8 cellular contexts compared by ENCODE assay signal in the genomic region with DNA sequence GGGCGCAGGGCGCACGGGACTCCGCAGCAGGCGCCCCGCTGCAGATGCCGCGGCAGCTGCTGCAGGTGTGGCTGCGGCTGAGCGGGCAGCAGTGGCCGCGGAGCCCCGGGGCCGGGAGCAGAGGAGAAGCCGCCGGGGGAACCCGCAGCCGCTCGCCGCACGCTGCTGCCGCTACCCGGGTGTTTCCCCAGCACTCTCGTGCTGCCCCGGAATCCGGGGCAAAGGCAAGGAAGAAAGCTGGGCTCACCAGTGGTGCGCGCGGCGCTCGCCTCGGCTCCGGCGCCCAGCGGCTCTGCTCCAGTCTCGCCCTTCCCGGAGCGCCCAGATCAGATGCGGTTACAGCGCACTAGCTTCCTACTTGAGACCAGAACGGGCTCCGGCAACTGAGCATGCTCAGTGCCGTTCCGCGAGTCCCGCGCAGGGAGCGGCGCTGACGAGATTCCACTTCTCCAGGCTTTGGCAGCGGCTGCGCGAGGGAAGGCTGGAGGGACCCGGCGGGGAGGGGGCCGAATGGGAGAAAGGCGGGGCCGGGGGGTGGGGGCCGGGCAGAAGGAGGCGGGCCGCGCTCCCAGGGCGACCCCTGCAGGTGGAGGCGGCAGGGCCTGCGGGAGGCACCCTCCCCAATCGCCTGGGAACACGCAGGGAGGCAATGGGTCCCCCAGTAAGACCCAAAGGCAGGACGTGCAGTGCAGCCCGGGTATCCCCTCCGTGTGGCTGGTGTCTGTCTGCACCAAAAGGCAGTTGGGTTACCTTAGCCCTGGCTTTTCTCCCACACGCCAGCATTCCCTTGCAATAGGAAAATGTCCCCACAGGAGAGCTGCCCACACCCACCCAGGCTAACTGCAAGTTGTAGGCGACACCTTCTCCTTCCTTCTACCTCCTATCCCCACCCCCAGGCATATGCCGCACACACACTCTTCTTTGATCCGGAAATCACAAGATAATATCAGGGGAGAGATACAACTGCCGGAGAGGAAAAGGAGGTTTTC. TPM values are rescaled to one million over a fixed set of nuclear protein-coding genes. Genes with fewer than 3 reads are reported as not detected.
DNase-seq lines count a peak whose midpoint lies in the region; ATAC-seq and TF ChIP-seq lines count a peak whose summit lies in the region.

Gene APBB2, minus strand, starts transcription at position 385 of the 989 bp plus-strand sequence. CDS start 181,288 bp downstream, outside the sequence.

- H3K27me3 ChIP-seq in effector memory CD4-positive, alpha-beta T cell (replicated peaks; ENCODE audit: control insufficient read depth, insufficient read depth, low read length, poor library complexity, severe bottlenecking): peaks cover 19% of the 10 kb centered on the region
- no peaks in the 10 kb centered on the region for H3K27me3 ChIP-seq in lower lobe of right lung (ENCODE audit: low read depth)

- H3K4me3 ChIP-seq in effector memory CD4-positive, alpha-beta T cell (ENCODE audit: insufficient read depth, low read depth, low read length, poor library complexity, severe bottlenecking): peak within 1 kb of the TSS; percentile 49
- H3K4me3 ChIP-seq in lower lobe of right lung: peak within 1 kb of the TSS; percentile 82

- no peaks in the 10 kb centered on the region for H3K36me3 ChIP-seq in effector memory CD4-positive, alpha-beta T cell (ENCODE audit: control insufficient read depth, insufficient read depth, low read length)
- H3K36me3 ChIP-seq in lower lobe of right lung: no peaks in the 10 kb centered on the region

- ATAC-seq in GM19025 (IDR thresholded peaks at IDR 0.05; ENCODE audit: low read depth, unreplicated experiment) (peak; percentile 45), HG03159 (IDR thresholded peaks at IDR 0.05; ENCODE audit: unreplicated experiment) (peak; percentile 48), lower lobe of right lung (peak; percentile 92 to 95)

- DNase-seq in C1 segment of cervical spinal cord (lab: John Stamatoyannopoulos, UW) (peak; percentile 72 to 95 (median 90)), NCI-H2196 (lab: John Stamatoyannopoulos, UW; ENCODE audit: unreplicated experiment) (peak; percentile 97), lower lobe of right lung (peak; percentile 95)
- DNase-seq in activated CD4-positive, CD25-positive, alpha-beta regulatory T cell treated with anti-CD3 and anti-CD28 coated beads, Interleukin-2, amount 50 U/mL, for 72 hours: peak; percentile 49
- DNase-seq in effector memory CD4-positive, alpha-beta T cell: no peak
- DNase-seq in stimulated activated CD4-positive, alpha-beta T cell treated with anti-CD3 and anti-CD28 coated beads, TNF-alpha, amount 100 ng/mL, for 4 hours (ENCODE audit: low read depth in 3 of 3): peak in 2 of 3 experiments; percentile 10 to 26

- intact Hi-C loops in lower lobe of right lung (cut with DNase I): loop anchor here (5.0 to 10.0 kb wide), 2 partner anchors 232 to 290 kb away; no protein-coding TSS in a partner anchor

- no peaks in the 10 kb centered on the region for H3K9me3 ChIP-seq in effector memory CD4-positive, alpha-beta T cell (ENCODE audit: control insufficient read depth, low read length)
- no peaks in the 10 kb centered on the region for H3K9me3 ChIP-seq in lower lobe of right lung

- TF ChIP-seq CTCF in lower lobe of right lung (IDR thresholded peaks at IDR 0.05): peak; percentile 94

- H3K4me1 ChIP-seq in effector memory CD4-positive, alpha-beta T cell (ENCODE audit: control insufficient read depth, insufficient read depth, low read length, poor library complexity, severe bottlenecking): peaks cover 11% of the 10 kb centered on the region
- peaks cover 31% of the 10 kb centered on the region for H3K4me1 ChIP-seq in lower lobe of right lung

- no peak within 1 kb of the TSS for H3K27ac ChIP-seq in effector memory CD4-positive, alpha-beta T cell (ENCODE audit: insufficient read depth, low read length, poor library complexity, severe bottlenecking)
- H3K27ac ChIP-seq in lower lobe of right lung: peak within 1 kb of the TSS; percentile 86

RNA-seq across cellular contexts. Expression of gene APBB2, which starts in this region (rescaled TPM):
- 59.3 TPM for total RNA-seq in lower lobe of right lung

Comparison
In these comparisons a context has a peak if more than half of its experiments do, and no peak if none do; other contexts are left out.
1. DNase-seq: peak in C1 segment of cervical spinal cord (14 of 14), NCI-H2196 (single experiment), activated CD4-positive, CD25-positive, alpha-beta regulatory T cell treated with anti-CD3 and anti-CD28 coated beads, Interleukin-2, amount 50 U/mL, for 72 hours (single experiment), lower lobe of right lung (single experiment) and stimulated activated CD4-positive, alpha-beta T cell treated with anti-CD3 and anti-CD28 coated beads, TNF-alpha, amount 100 ng/mL, for 4 hours (2 of 3); none in effector memory CD4-positive, alpha-beta T cell (0 of 3).
2. Peak in every context shown above with its lines, with median percentiles within 50 percentile points of each other: ATAC-seq.